ENCODE assay signal across 18 cellular contexts in genomic region chr13:40591091-40591490, GRCh38.
A peak's percentile ranks its signal among the peaks of the same experiment; 100 is the strongest.
DNase-seq lines count a peak whose midpoint lies in the region; ATAC-seq and TF ChIP-seq lines count a peak whose summit lies in the region.
"Had no signal": no experiment of that assay in that cellular context is flagged by ENCODE, and none has a peak within 500 bp of the region (broad histone marks: within the 10 kb centered on the region; RNA-seq: fewer than 3 reads in every experiment).

No MANE protein-coding gene starts in this region.

- no peak for DNase-seq in left ventricle myocardium inferior
- no peak for DNase-seq in Right ventricle myocardium inferior (ENCODE audit: missing footprints)
- no peak for DNase-seq in activated CD8-positive, alpha-beta T cell treated with anti-CD3 and anti-CD28 coated beads, Interleukin-2, amount 10 ng/mL, durations not matched to agents 7 days and 5 days
- no peak for DNase-seq in mesenchymal stem cell
- DNase-seq in uterus = no peak
- no peak for DNase-seq in DMS53 (lab: John Stamatoyannopoulos, UW)
- DNase-seq in activated CD4-positive, alpha-beta T cell treated with anti-CD3 and anti-CD28 coated beads, Interleukin-2, amount 10 ng/mL, durations not matched to agents 7 days and 5 days = no peak
- DNase-seq: activated CD8-positive, alpha-beta memory T cell treated with anti-CD3 and anti-CD28 coated beads for 24 hours; DMS153; HFFc6; hypothalamus; left lung; NCI-H146; NCI-H524 treated with DMSO at 0.1 percent for 48 hours; occipital lobe; T-helper 9 cell had no signal

- 93% methylated on average over 4 of the region's 4 CpGs for WGBS in mesenchymal stem cell

- no peak overlapping the region for H2BK15ac ChIP-seq in mesenchymal stem cell (ENCODE audit: low read depth, poor library complexity, severe bottlenecking)

- no peaks in the 10 kb centered on the region for H3K9me3 ChIP-seq in left ventricle myocardium inferior (replicated peaks)
- H3K9me3 ChIP-seq in mesenchymal stem cell (ENCODE audit: control insufficient read depth, low read length) = no peaks in the 10 kb centered on the region
- no peaks in the 10 kb centered on the region for H3K9me3 ChIP-seq in uterus
- H3K9me3 ChIP-seq: left lung, thoracic aorta had no signal

- intact Hi-C loops in left ventricle myocardium inferior (cut with micrococcal nuclease) (no loop called here), Right ventricle myocardium inferior (cut with DNase I) (no loop called here), uterus (cut with DNase I; ENCODE audit: low total_unique reads) (no loop called here)

- H3K4me3 ChIP-seq in left ventricle myocardium inferior (no peak overlapping the region), mesenchymal stem cell (ENCODE audit: insufficient read depth in 1 of 2, low read depth in 1 of 2, low read length in 2 of 2) (no peak overlapping the region), uterus (no peak overlapping the region)
- H3K4me3 ChIP-seq: left lung had no signal

- H3K14ac ChIP-seq in mesenchymal stem cell (ENCODE audit: low read length in 2 of 2) = no peak overlapping the region

- POLR2A ChIA-PET in activated CD8-positive, alpha-beta T cell treated with anti-CD3 and anti-CD28 coated beads, Interleukin-2, amount 10 ng/mL, durations not matched to agents 7 days and 5 days (lab: Charles Lee) = no interaction called here
- POLR2A ChIA-PET in activated CD4-positive, alpha-beta T cell treated with anti-CD3 and anti-CD28 coated beads, Interleukin-2, amount 10 ng/mL, durations not matched to agents 7 days and 5 days (lab: Charles Lee) = no interaction called here

- H3K4ac ChIP-seq in mesenchymal stem cell (ENCODE audit: low read depth in 1 of 2, low read length in 2 of 2) = no peak overlapping the region

- no peak overlapping the region for H3K4me2 ChIP-seq in mesenchymal stem cell (ENCODE audit: low read length, poor library complexity, severe bottlenecking)

- no peak overlapping the region for H4K91ac ChIP-seq in mesenchymal stem cell (ENCODE audit: low read length)

- H2AK5ac ChIP-seq in mesenchymal stem cell (ENCODE audit: low read length, severe bottlenecking) = peak overlapping the region; percentile 76

- H2BK120ac ChIP-seq in mesenchymal stem cell (ENCODE audit: low read depth, low read length) = no peak overlapping the region

- H3K4me1 Mint-ChIP-seq in activated CD8-positive, alpha-beta T cell treated with anti-CD3 and anti-CD28 coated beads, Interleukin-2, amount 10 ng/mL, durations not matched to agents 7 days and 5 days (ENCODE audit: low read depth) = peaks cover 66% of the 10 kb centered on the region
- peaks cover 77% of the 10 kb centered on the region for H3K4me1 Mint-ChIP-seq in activated CD4-positive, alpha-beta T cell treated with anti-CD3 and anti-CD28 coated beads, Interleukin-2, amount 10 ng/mL, durations not matched to agents 7 days and 5 days

- H3K27ac Mint-ChIP-seq in activated CD8-positive, alpha-beta T cell treated with anti-CD3 and anti-CD28 coated beads, Interleukin-2, amount 10 ng/mL, durations not matched to agents 7 days and 5 days = peak overlapping the region; percentile 85
- H3K27ac Mint-ChIP-seq in activated CD4-positive, alpha-beta T cell treated with anti-CD3 and anti-CD28 coated beads, Interleukin-2, amount 10 ng/mL, durations not matched to agents 7 days and 5 days = no peak overlapping the region
- H3K27ac Mint-ChIP-seq: HFFc6 had no signal

- H3K23ac ChIP-seq in mesenchymal stem cell (ENCODE audit: low read length in 2 of 2) = no peak overlapping the region

- no peaks in the 10 kb centered on the region for H3K27me3 Mint-ChIP-seq in activated CD8-positive, alpha-beta T cell treated with anti-CD3 and anti-CD28 coated beads, Interleukin-2, amount 10 ng/mL, durations not matched to agents 7 days and 5 days (ENCODE audit: low read depth)
- H3K27me3 Mint-ChIP-seq in activated CD4-positive, alpha-beta T cell treated with anti-CD3 and anti-CD28 coated beads, Interleukin-2, amount 10 ng/mL, durations not matched to agents 7 days and 5 days = no peaks in the 10 kb centered on the region

- H4K8ac ChIP-seq in mesenchymal stem cell (ENCODE audit: low read length) = peak overlapping the region; percentile 46

- no peak for TF ChIP-seq CTCF in left ventricle myocardium inferior (IDR thresholded peaks at IDR 0.05; ENCODE audit: borderline replicate concordance)
- no peak for TF ChIP-seq CTCF in uterus (IDR thresholded peaks at IDR 0.05)

- ATAC-seq in Right ventricle myocardium inferior = no peak
- ATAC-seq in activated CD8-positive, alpha-beta T cell treated with anti-CD3 and anti-CD28 coated beads, Interleukin-2, amount 10 ng/mL, durations not matched to agents 7 days and 5 days = no peak
- no peak for ATAC-seq in GM21381 (IDR thresholded peaks at IDR 0.05; ENCODE audit: unreplicated experiment)
- ATAC-seq: left lung had no signal

- H2BK5ac ChIP-seq in mesenchymal stem cell (ENCODE audit: low read depth, low read length, poor library complexity, severe bottlenecking) = no peak overlapping the region

- H3K4me1 ChIP-seq in left ventricle myocardium inferior (peaks cover 93% of the 10 kb centered on the region), mesenchymal stem cell (ENCODE audit: control insufficient read depth, insufficient read depth, low read depth, low read length) (peaks cover 7% of the 10 kb centered on the region), uterus (peaks cover 0 to 11% of the 10 kb centered on the region in 2 donors)

- H3K18ac ChIP-seq in mesenchymal stem cell (ENCODE audit: low read depth in 1 of 2, low read length in 2 of 2) = no peak overlapping the region

- H3K27ac ChIP-seq in left ventricle myocardium inferior (replicated peaks) (peak overlapping the region; percentile 75), mesenchymal stem cell (ENCODE audit: low read length, poor library complexity, severe bottlenecking) (no peak overlapping the region), uterus (peak overlapping the region; percentile 50 to 63)

- H2BK12ac ChIP-seq in mesenchymal stem cell (ENCODE audit: low read length in 2 of 2) = peak overlapping the region in 1 of 2 experiments; percentile 47

- H3K36me3 ChIP-seq in left ventricle myocardium inferior = no peaks in the 10 kb centered on the region
- no peaks in the 10 kb centered on the region for H3K36me3 ChIP-seq in mesenchymal stem cell (ENCODE audit: control insufficient read depth in 1 of 2, insufficient read depth in 2 of 2, low read depth in 1 of 2, low read length in 2 of 2)
- H3K36me3 ChIP-seq in uterus = no peaks in the 10 kb centered on the region
- H3K36me3 ChIP-seq: left lung, thoracic aorta had no signal

- H3K9ac ChIP-seq in mesenchymal stem cell (ENCODE audit: low read length) = no peak overlapping the region

- no peak overlapping the region for H3K4me3 Mint-ChIP-seq in activated CD8-positive, alpha-beta T cell treated with anti-CD3 and anti-CD28 coated beads, Interleukin-2, amount 10 ng/mL, durations not matched to agents 7 days and 5 days
- H3K4me3 Mint-ChIP-seq in activated CD4-positive, alpha-beta T cell treated with anti-CD3 and anti-CD28 coated beads, Interleukin-2, amount 10 ng/mL, durations not matched to agents 7 days and 5 days = no peak overlapping the region
- H3K4me3 Mint-ChIP-seq: HFFc6 had no signal

- no peak for TF ChIP-seq POLR2A in uterus (IDR thresholded peaks at IDR 0.05)

- CTCF ChIA-PET in activated CD8-positive, alpha-beta T cell treated with anti-CD3 and anti-CD28 coated beads, Interleukin-2, amount 10 ng/mL, durations not matched to agents 7 days and 5 days (lab: Charles Lee) = interaction anchor here (1.7 to 1.9 kb wide), 3 partner anchors 9 to 11 kb away, joined by 4 to 7 read pairs (median 6); no protein-coding TSS in a partner anchor
- CTCF ChIA-PET in activated CD4-positive, alpha-beta T cell treated with anti-CD3 and anti-CD28 coated beads, Interleukin-2, amount 10 ng/mL, durations not matched to agents 7 days and 5 days (lab: Charles Lee) = interaction anchor here (1.2 kb wide), 1 partner anchor 9 kb away, joined by 5 read pairs; no protein-coding TSS in a partner anchor

- H3K79me1 ChIP-seq in mesenchymal stem cell (replicated peaks; ENCODE audit: low read length, poor library complexity, severe bottlenecking) = peaks cover 24% of the 10 kb centered on the region

- H2AFZ ChIP-seq in mesenchymal stem cell (ENCODE audit: low read depth, low read length) = no peak overlapping the region

- peaks cover 14% of the 10 kb centered on the region for H3K36me3 Mint-ChIP-seq in activated CD8-positive, alpha-beta T cell treated with anti-CD3 and anti-CD28 coated beads, Interleukin-2, amount 10 ng/mL, durations not matched to agents 7 days and 5 days (ENCODE audit: low read depth)
- H3K36me3 Mint-ChIP-seq in activated CD4-positive, alpha-beta T cell treated with anti-CD3 and anti-CD28 coated beads, Interleukin-2, amount 10 ng/mL, durations not matched to agents 7 days and 5 days (ENCODE audit: low read depth) = peaks cover 13% of the 10 kb centered on the region

- H3K27me3 ChIP-seq in left ventricle myocardium inferior (ENCODE audit: low read depth) = no peaks in the 10 kb centered on the region
- H3K27me3 ChIP-seq in mesenchymal stem cell (ENCODE audit: control insufficient read depth in 1 of 2, insufficient read depth in 1 of 2, low read length in 2 of 2) = no peaks in the 10 kb centered on the region
- H3K27me3 ChIP-seq in uterus = no peaks in the 10 kb centered on the region
- H3K27me3 ChIP-seq: left lung had no signal

- H3K9me3 Mint-ChIP-seq in activated CD8-positive, alpha-beta T cell treated with anti-CD3 and anti-CD28 coated beads, Interleukin-2, amount 10 ng/mL, durations not matched to agents 7 days and 5 days (ENCODE audit: insufficient read depth) = no peaks in the 10 kb centered on the region
- no peaks in the 10 kb centered on the region for H3K9me3 Mint-ChIP-seq in activated CD4-positive, alpha-beta T cell treated with anti-CD3 and anti-CD28 coated beads, Interleukin-2, amount 10 ng/mL, durations not matched to agents 7 days and 5 days
- H3K9me3 Mint-ChIP-seq: HFFc6 had no signal
